Comparison of ENCODE assay signal across 1 cellular context in genomic region chr9:121597693-121598166, GRCh38.
A peak's percentile ranks its signal among the peaks of the same experiment; 100 is the strongest.
TF ChIP-seq lines count a peak whose summit lies in the region.

No MANE protein-coding gene starts in this region.

TF ChIP-seq in H1, 55 proteins besides CTCF, POLR2A, EP300 and RAD21 (continued from another document):
- TF ChIP-seq SIRT6 (IDR thresholded peaks at IDR 0.05; ENCODE audit: low read length), result no peak
- no peak for TF ChIP-seq SIX5 (IDR thresholded peaks at IDR 0.05; ENCODE audit: low read depth, low read length)
- TF ChIP-seq, protein P1, sequence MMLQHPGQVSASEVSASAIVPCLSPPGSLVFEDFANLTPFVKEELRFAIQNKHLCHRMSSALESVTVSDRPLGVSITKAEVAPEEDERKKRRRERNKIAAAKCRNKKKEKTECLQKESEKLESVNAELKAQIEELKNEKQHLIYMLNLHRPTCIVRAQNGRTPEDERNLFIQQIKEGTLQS (IDR thresholded peaks at IDR 0.05; ENCODE audit: insufficient read depth, low read depth, low read length), result no peak
- TF ChIP-seq SP4 (IDR thresholded peaks at IDR 0.05; ENCODE audit: low read length), result no peak
- no peak for TF ChIP-seq NANOG (IDR thresholded peaks at IDR 0.05; ENCODE audit: insufficient read depth, low read depth, low read length, poor library complexity, severe bottlenecking)
- no peak for TF ChIP-seq CBX8 (IDR thresholded peaks at IDR 0.05; ENCODE audit: borderline replicate concordance, low read depth, low read length)
- no peak for TF ChIP-seq HDAC6 (IDR thresholded peaks at IDR 0.05; ENCODE audit: low read depth, low read length)
- TF ChIP-seq SUZ12 (IDR thresholded peaks at IDR 0.05; ENCODE audit: low read length), result no peak
- TF ChIP-seq TAF1 (IDR thresholded peaks at IDR 0.05; ENCODE audit: low read depth, low read length), result peak; percentile 52
- no peak for TF ChIP-seq BACH1 (IDR thresholded peaks at IDR 0.05; ENCODE audit: low read length)
- TF ChIP-seq NRF1 (IDR thresholded peaks at IDR 0.05; ENCODE audit: low read depth, low read length), result no peak
- TF ChIP-seq POU5F1 (IDR thresholded peaks at IDR 0.05; ENCODE audit: low read depth, low read length), result no peak
- TF ChIP-seq GABPA (IDR thresholded peaks at IDR 0.05; ENCODE audit: borderline replicate concordance, insufficient read depth, low read length), result 0 out of 2 replicates have a peak, but pooled peaks have one; percentile 34
- no peak; the same call in 1 of the 2 replicates for TF ChIP-seq SRF (IDR thresholded peaks at IDR 0.05; ENCODE audit: low read depth, low read length)
- TF ChIP-seq, protein P2, sequence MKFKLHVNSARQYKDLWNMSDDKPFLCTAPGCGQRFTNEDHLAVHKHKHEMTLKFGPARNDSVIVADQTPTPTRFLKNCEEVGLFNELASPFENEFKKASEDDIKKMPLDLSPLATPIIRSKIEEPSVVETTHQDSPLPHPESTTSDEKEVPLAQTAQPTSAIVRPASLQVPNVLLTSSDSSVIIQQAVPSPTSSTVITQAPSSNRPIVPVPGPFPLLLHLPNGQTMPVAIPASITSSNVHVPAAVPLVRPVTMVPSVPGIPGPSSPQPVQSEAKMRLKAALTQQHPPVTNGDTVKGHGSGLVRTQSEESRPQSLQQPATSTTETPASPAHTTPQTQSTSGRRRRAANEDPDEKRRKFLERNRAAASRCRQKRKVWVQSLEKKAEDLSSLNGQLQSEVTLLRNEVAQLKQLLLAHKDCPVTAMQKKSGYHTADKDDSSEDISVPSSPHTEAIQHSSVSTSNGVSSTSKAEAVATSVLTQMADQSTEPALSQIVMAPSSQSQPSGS (IDR thresholded peaks at IDR 0.05; ENCODE audit: low read length), result no peak
- TF ChIP-seq, protein P3, sequence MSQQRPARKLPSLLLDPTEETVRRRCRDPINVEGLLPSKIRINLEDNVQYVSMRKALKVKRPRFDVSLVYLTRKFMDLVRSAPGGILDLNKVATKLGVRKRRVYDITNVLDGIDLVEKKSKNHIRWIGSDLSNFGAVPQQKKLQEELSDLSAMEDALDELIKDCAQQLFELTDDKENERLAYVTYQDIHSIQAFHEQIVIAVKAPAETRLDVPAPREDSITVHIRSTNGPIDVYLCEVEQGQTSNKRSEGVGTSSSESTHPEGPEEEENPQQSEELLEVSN (IDR thresholded peaks at IDR 0.05), result peak; percentile 63; the same call in 1 of the 2 replicates
- no peak for TF ChIP-seq TAF7 (optimal IDR thresholded peaks at IDR 0.05; ENCODE audit: borderline replicate concordance, low read depth, low read length)
- no peak for TF ChIP-seq CHD1 (IDR thresholded peaks at IDR 0.05; ENCODE audit: low read depth, low read length)
- no peak for TF ChIP-seq MAFK (IDR thresholded peaks at IDR 0.05; ENCODE audit: low read depth, low read length)
- TF ChIP-seq EZH2 (IDR thresholded peaks at IDR 0.05; ENCODE audit: low read depth, low read length, severe bottlenecking), result no peak
- TF ChIP-seq SAP30 (IDR thresholded peaks at IDR 0.05; ENCODE audit: insufficient read depth, insufficient replicate concordance, low read length), result no peak
- TF ChIP-seq CBX5 (IDR thresholded peaks at IDR 0.05; ENCODE audit: low read depth, low read length), result no peak
- no peak for TF ChIP-seq KDM5A (IDR thresholded peaks at IDR 0.05; ENCODE audit: low read length)
- TF ChIP-seq ZNF274 (IDR thresholded peaks at IDR 0.05; ENCODE audit: borderline replicate concordance, extremely low read depth, low read length), result no peak
- TF ChIP-seq, protein P4, sequence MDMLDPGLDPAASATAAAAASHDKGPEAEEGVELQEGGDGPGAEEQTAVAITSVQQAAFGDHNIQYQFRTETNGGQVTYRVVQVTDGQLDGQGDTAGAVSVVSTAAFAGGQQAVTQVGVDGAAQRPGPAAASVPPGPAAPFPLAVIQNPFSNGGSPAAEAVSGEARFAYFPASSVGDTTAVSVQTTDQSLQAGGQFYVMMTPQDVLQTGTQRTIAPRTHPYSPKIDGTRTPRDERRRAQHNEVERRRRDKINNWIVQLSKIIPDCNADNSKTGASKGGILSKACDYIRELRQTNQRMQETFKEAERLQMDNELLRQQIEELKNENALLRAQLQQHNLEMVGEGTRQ (IDR thresholded peaks at IDR 0.05; ENCODE audit: low read length), result no peak
- peak; percentile 88 for TF ChIP-seq ASH2L (IDR thresholded peaks at IDR 0.05; ENCODE audit: low read length)
- no peak for TF ChIP-seq BRCA1 (IDR thresholded peaks at IDR 0.05; ENCODE audit: low read depth, low read length)
TF ChIP-seq in H1: peak in this region for 4.
